Comparison of ENCODE assay signal across 9 cellular contexts in genomic region chr2:68769586-68770270, GRCh38. TPM values are rescaled to one million over a fixed set of nuclear protein-coding genes. Genes with fewer than 3 reads are reported as not detected.
DNase-seq lines count a peak whose midpoint lies in the region; ATAC-seq, FAIRE-seq and TF ChIP-seq lines count a peak whose summit lies in the region.
"Had no signal": no experiment of that assay in that cellular context is flagged by ENCODE, and none has a peak within 500 bp of the region (broad histone marks: within the 10 kb centered on the region; RNA-seq: fewer than 3 reads in every experiment).

No MANE protein-coding gene starts in this region.

- H3K27ac ChIP-seq in breast epithelium (peak overlapping the region; percentile 1 to 69), HepG2 (ENCODE audit: extremely low read length, insufficient read depth, low read length) (no peak overlapping the region), upper lobe of left lung (peak overlapping the region; percentile 66 to 87 (median 86))

- ATAC-seq in HepG2: no peak
- ATAC-seq in upper lobe of left lung (ENCODE audit: low FRiP score in 2 of 2): no peak
- ATAC-seq in GM18858 (IDR thresholded peaks at IDR 0.05; ENCODE audit: unreplicated experiment): no peak

- H3K9me3 ChIP-seq in breast epithelium (no peaks in the 10 kb centered on the region), HepG2 (ENCODE audit: low read length) (no peaks in the 10 kb centered on the region), upper lobe of left lung (no peaks in the 10 kb centered on the region)

- DNase-seq in breast epithelium (ENCODE audit: low spot score in 2 of 2) (no peak), MCF 10A (ENCODE audit: unreplicated experiment) (no peak), HepG2 (ENCODE audit: low spot score) (no peak), upper lobe of left lung (no peak), HT-29 (ENCODE audit: low spot score) (no peak), NCI-H1092 treated with DMSO at 0.1 percent for 48 hours (lab: John Stamatoyannopoulos, UW) (no peak)
- no peak for DNase-seq in activated T-helper 1 cell treated with anti-CD3 and anti-CD28 coated beads, Interleukin-12 subunit alpha, Interleukin-12 subunit beta, Interleukin-2, Interleukin-4 antibody, amounts not matched to agents 30 ng/mL and 10 ng/mL and 1 ng/mL, durations not matched to agents 14 hours and 24 hours and 36 hours (ENCODE audit: low spot score)
- DNase-seq: NCI-H446 had no signal

- H3K27ac Mint-ChIP-seq in MCF 10A (ENCODE audit: low read depth, unreplicated experiment): no peak overlapping the region
- peak overlapping the region; percentile 90 for H3K27ac Mint-ChIP-seq in activated T-helper 1 cell treated with anti-CD3 and anti-CD28 coated beads, Interleukin-12 subunit alpha, Interleukin-12 subunit beta, Interleukin-2, Interleukin-4 antibody, amounts not matched to agents 30 ng/mL and 10 ng/mL and 1 ng/mL, durations not matched to agents 14 hours and 24 hours and 36 hours

- no peaks in the 10 kb centered on the region for H3K79me2 ChIP-seq in HepG2 (ENCODE audit: insufficient read depth, low read length)

- peaks cover 17% of the 10 kb centered on the region for H3K4me1 Mint-ChIP-seq in MCF 10A (ENCODE audit: insufficient read depth, unreplicated experiment)
- H3K4me1 Mint-ChIP-seq in activated T-helper 1 cell treated with anti-CD3 and anti-CD28 coated beads, Interleukin-12 subunit alpha, Interleukin-12 subunit beta, Interleukin-2, Interleukin-4 antibody, amounts not matched to agents 30 ng/mL and 10 ng/mL and 1 ng/mL, durations not matched to agents 14 hours and 24 hours and 36 hours (ENCODE audit: low read depth): peaks cover 100% of the 10 kb centered on the region

- H4K20me1 ChIP-seq in HepG2 (ENCODE audit: insufficient read depth, low read length): no peaks in the 10 kb centered on the region

- H3K4me1 ChIP-seq in breast epithelium (no peaks in the 10 kb centered on the region), HepG2 (ENCODE audit: insufficient read depth, low read length) (no peaks in the 10 kb centered on the region), upper lobe of left lung (peaks cover 87 to 95% (median 90%) of the 10 kb centered on the region in 4 donors)

- no peak for TF ChIP-seq POLR2A in breast epithelium (IDR thresholded peaks at IDR 0.05)
- TF ChIP-seq POLR2A in HepG2 (IDR thresholded peaks at IDR 0.05; ENCODE audit: insufficient read depth in 1 of 2, low read depth in 2 of 2, low read length in 2 of 2): no peak
- no peak for TF ChIP-seq POLR2A in upper lobe of left lung (IDR thresholded peaks at IDR 0.05)

- H3K36me3 ChIP-seq in breast epithelium (no peaks in the 10 kb centered on the region), HepG2 (replicated peaks in 1 of 2; ENCODE audit: control insufficient read depth in 1 of 2, insufficient read depth in 2 of 2, low read length in 2 of 2) (no peaks in the 10 kb centered on the region), upper lobe of left lung (no peaks in the 10 kb centered on the region)

- TF ChIP-seq CTCF in breast epithelium (IDR thresholded peaks at IDR 0.05) (no peak), MCF 10A (IDR thresholded peaks at IDR 0.05; ENCODE audit: unreplicated experiment) (no peak), HepG2 (CRISPR knock-in tag; IDR thresholded peaks at IDR 0.05) (no peak), upper lobe of left lung (IDR thresholded peaks at IDR 0.05) (no peak)

- H3K27me3 ChIP-seq in breast epithelium (no peaks in the 10 kb centered on the region), HepG2 (ENCODE audit: control insufficient read depth in 1 of 2, insufficient read depth in 2 of 2, low read length in 2 of 2) (peaks cover 0 to 51% of the 10 kb centered on the region in 2 experiments; a peak in 4 of 5 replicates), upper lobe of left lung (no peaks in the 10 kb centered on the region)

- no peaks in the 10 kb centered on the region for H3K27me3 Mint-ChIP-seq in MCF 10A (ENCODE audit: insufficient read depth, unreplicated experiment)
- H3K27me3 Mint-ChIP-seq in activated T-helper 1 cell treated with anti-CD3 and anti-CD28 coated beads, Interleukin-12 subunit alpha, Interleukin-12 subunit beta, Interleukin-2, Interleukin-4 antibody, amounts not matched to agents 30 ng/mL and 10 ng/mL and 1 ng/mL, durations not matched to agents 14 hours and 24 hours and 36 hours (ENCODE audit: insufficient read depth): no peaks in the 10 kb centered on the region

- H2AFZ ChIP-seq in HepG2 (ENCODE audit: low read length): no peak overlapping the region

- intact Hi-C loops in breast epithelium (cut with DNase I; ENCODE audit: low total_unique reads) (loop anchor here (5.0 kb wide), 1 partner anchor 143 kb away; no protein-coding TSS in a partner anchor), MCF 10A (cut with micrococcal nuclease) (no loop called here), HepG2 (cut with micrococcal nuclease; ENCODE audit: unreplicated experiment) (no loop called here)
- intact Hi-C loops in activated T-helper 1 cell treated with anti-CD3 and anti-CD28 coated beads, Interleukin-12 subunit alpha, Interleukin-12 subunit beta, Interleukin-2, Interleukin-4 antibody, amounts not matched to agents 30 ng/mL and 10 ng/mL and 1 ng/mL, durations not matched to agents 14 hours and 24 hours and 36 hours (cut with micrococcal nuclease): loop anchor here (1.0 to 10.0 kb wide), 6 partner anchors 24 to 515 kb away; partner anchors contain the start of genes ARHGAP25 and PPP3R1

- TF ChIP-seq EP300 in HepG2 (IDR thresholded peaks at IDR 0.05; ENCODE audit: low read depth in 2 of 2, low read length in 2 of 2): no peak
- no peak for TF ChIP-seq EP300 in HepG2 (CRISPR knock-in tag; IDR thresholded peaks at IDR 0.05; ENCODE audit: borderline replicate concordance)
- TF ChIP-seq EP300 in upper lobe of left lung (IDR thresholded peaks at IDR 0.05): no peak

- WGBS in HepG2 (ENCODE audit: low lambda C conversion rate): 21% methylated on average over 6 of the region's 6 CpGs
- WGBS in upper lobe of left lung, 2 donors: 72 to 77% methylated on average over 6 of the region's 6 CpGs

- H3K4me2 ChIP-seq in HepG2 (ENCODE audit: low read depth, low read length): no peak overlapping the region

- in situ Hi-C loops in HepG2 (cut with HindIII; ENCODE audit: extremely low pct_ligation_motif_present, low pct_unique_long_range_greater_than_20kb): no loop called here

- BruUV-seq in MCF 10A (replicated peaks; lab: Mats Ljungman, UMichigan): no TSS peak
- no TSS peak for BruUV-seq in HepG2 (replicated peaks; lab: Mats Ljungman, UMichigan)

- CTCF ChIA-PET in MCF 10A (lab: Yijun Ruan, JAX) (interaction anchor here (0.8 to 1.0 kb wide), 4 partner anchors 18 to 307 kb away, joined by 3 to 5 read pairs (median 3); no protein-coding TSS in a partner anchor), HepG2 (lab: Yijun Ruan, JAX; ENCODE audit: low intra/inter-chr PET ratio, low total read pairs) (no interaction called here)

- no peak overlapping the region for H3K9ac ChIP-seq in HepG2 (ENCODE audit: insufficient read depth, low read depth, low read length)

- POLR2A ChIA-PET in MCF 10A (lab: Yijun Ruan, JAX) (no interaction called here), HepG2 (lab: Yijun Ruan, JAX) (no interaction called here)

- no peaks in the 10 kb centered on the region for H3K9me3 Mint-ChIP-seq in MCF 10A (ENCODE audit: unreplicated experiment)
- H3K9me3 Mint-ChIP-seq in activated T-helper 1 cell treated with anti-CD3 and anti-CD28 coated beads, Interleukin-12 subunit alpha, Interleukin-12 subunit beta, Interleukin-2, Interleukin-4 antibody, amounts not matched to agents 30 ng/mL and 10 ng/mL and 1 ng/mL, durations not matched to agents 14 hours and 24 hours and 36 hours: no peaks in the 10 kb centered on the region

- no peak overlapping the region for H3K4me3 Mint-ChIP-seq in MCF 10A (ENCODE audit: unreplicated experiment)
- peak overlapping the region; percentile 51 for H3K4me3 Mint-ChIP-seq in activated T-helper 1 cell treated with anti-CD3 and anti-CD28 coated beads, Interleukin-12 subunit alpha, Interleukin-12 subunit beta, Interleukin-2, Interleukin-4 antibody, amounts not matched to agents 30 ng/mL and 10 ng/mL and 1 ng/mL, durations not matched to agents 14 hours and 24 hours and 36 hours

- no peaks in the 10 kb centered on the region for H3K36me3 Mint-ChIP-seq in MCF 10A (ENCODE audit: insufficient read depth, unreplicated experiment)
- H3K36me3 Mint-ChIP-seq in activated T-helper 1 cell treated with anti-CD3 and anti-CD28 coated beads, Interleukin-12 subunit alpha, Interleukin-12 subunit beta, Interleukin-2, Interleukin-4 antibody, amounts not matched to agents 30 ng/mL and 10 ng/mL and 1 ng/mL, durations not matched to agents 14 hours and 24 hours and 36 hours (ENCODE audit: low read depth): peaks cover 28% of the 10 kb centered on the region

- TF ChIP-seq RAD21 in HepG2 (CRISPR knock-in tag; IDR thresholded peaks at IDR 0.05): no peak

- H3K4me3 ChIP-seq in breast epithelium (no peak overlapping the region), HepG2 (replicated peaks in 1 of 3; ENCODE audit: insufficient read depth in 1 of 3, low read depth in 2 of 3, low read length in 3 of 3) (no peak overlapping the region), upper lobe of left lung (no peak overlapping the region)

- no peak for FAIRE-seq in HepG2 (lab: Jason Lieb, UNC)

RNA-seq across cellular contexts. Expression of gene ARHGAP25, which starts 35.1 kb away (rescaled TPM):
- total RNA-seq in breast epithelium (10 to 100 TPM in 1 of 3 donors, 1 to 10 TPM in 2; 7.8 to 10.8 (median 9.5) TPM), MCF 10A (2022) (0.93 TPM in 2 replicates), HepG2 (2016; rRNA removed; fragmentation: Illumina TruSeq; extraction: Trizol) (not detected in 2 replicates), upper lobe of left lung (10 to 100 TPM; 13.2 to 36.1 (median 26.3) TPM)
- total RNA-seq in activated T-helper 1 cell treated with anti-CD3 and anti-CD28 coated beads, Interleukin-12 subunit alpha, Interleukin-12 subunit beta, Interleukin-2, Interleukin-4 antibody, amounts not matched to agents 30 ng/mL and 10 ng/mL and 1 ng/mL, durations not matched to agents 14 hours and 24 hours and 36 hours: 71.6 and 74.2 TPM in 2 replicates
- not detected in 2 replicates for total RNA-seq in HepG2 (2016; cell fraction: cytosol; rRNA removed; fragmentation: Illumina TruSeq; extraction: Trizol; ENCODE audit: low read depth)
- total RNA-seq in HepG2 (2016; cell fraction: insoluble cytoplasmic fraction; rRNA removed; fragmentation: Illumina TruSeq; extraction: Trizol): not detected in 2 replicates
- total RNA-seq in HepG2 (2016; cell fraction: membrane; rRNA removed; fragmentation: Illumina TruSeq; extraction: Trizol): not detected in 2 replicates
- not detected in 2 replicates for total RNA-seq in HepG2 (2016; cell fraction: nucleus; rRNA removed; fragmentation: Illumina TruSeq; extraction: Trizol)
- polyA plus RNA-seq in HepG2 (2011; rRNA removed): not detected in 2 replicates
- polyA plus RNA-seq in HepG2 (2011; cell fraction: cytosol; rRNA removed): not detected in 2 replicates
- polyA plus RNA-seq in HepG2 (2011; cell fraction: nucleus; rRNA removed): not detected in 2 replicates
- polyA plus RNA-seq in HepG2 (2012): not detected in 2 replicates
- not detected in 2 replicates for polyA plus RNA-seq in HepG2 (2016; cell fraction: cytosol; fragmentation: Illumina TruSeq; extraction: Trizol; ENCODE audit: low read depth)
- polyA plus RNA-seq in HepG2 (2016; cell fraction: insoluble cytoplasmic fraction; fragmentation: Illumina TruSeq; extraction: Trizol; ENCODE audit: low read depth): not detected in 2 replicates
- polyA plus RNA-seq in HepG2 (2016; cell fraction: membrane; fragmentation: Illumina TruSeq; extraction: Trizol; ENCODE audit: low read depth): not detected in 2 replicates
- not detected in 2 replicates for polyA plus RNA-seq in HepG2 (2016; cell fraction: nucleus; fragmentation: Illumina TruSeq; extraction: Trizol; ENCODE audit: insufficient read depth, low read depth)
- 1.2 TPM in 1 of 2 replicates, not detected in the other for polyA minus RNA-seq in HepG2 (2011; rRNA and poly(A)+ RNA removed; ENCODE audit: low replicate concordance)
- not detected in 2 replicates for polyA minus RNA-seq in HepG2 (2011; cell fraction: cytosol; rRNA and poly(A)+ RNA removed)
- polyA minus RNA-seq in HepG2 (2011; cell fraction: nucleus; rRNA and poly(A)+ RNA removed): not detected in 2 replicates
- not detected in 2 replicates for total RNA-seq in HT-29 (2014; rRNA removed; shearing (Covaris generic))

Comparison
In these comparisons a context has a peak if more than half of its experiments do, and no peak if none do; other contexts are left out.
1. intact Hi-C loops: an anchor here in breast epithelium (5.0 kb wide) and activated T-helper 1 cell treated with anti-CD3 and anti-CD28 coated beads, Interleukin-12 subunit alpha, Interleukin-12 subunit beta, Interleukin-2, Interleukin-4 antibody, amounts not matched to agents 30 ng/mL and 10 ng/mL and 1 ng/mL, durations not matched to agents 14 hours and 24 hours and 36 hours (1.0 to 10.0 kb wide); none called in MCF 10A and HepG2.